Comparison of ENCODE assay signal across 1 cellular context in the genomic region with DNA sequence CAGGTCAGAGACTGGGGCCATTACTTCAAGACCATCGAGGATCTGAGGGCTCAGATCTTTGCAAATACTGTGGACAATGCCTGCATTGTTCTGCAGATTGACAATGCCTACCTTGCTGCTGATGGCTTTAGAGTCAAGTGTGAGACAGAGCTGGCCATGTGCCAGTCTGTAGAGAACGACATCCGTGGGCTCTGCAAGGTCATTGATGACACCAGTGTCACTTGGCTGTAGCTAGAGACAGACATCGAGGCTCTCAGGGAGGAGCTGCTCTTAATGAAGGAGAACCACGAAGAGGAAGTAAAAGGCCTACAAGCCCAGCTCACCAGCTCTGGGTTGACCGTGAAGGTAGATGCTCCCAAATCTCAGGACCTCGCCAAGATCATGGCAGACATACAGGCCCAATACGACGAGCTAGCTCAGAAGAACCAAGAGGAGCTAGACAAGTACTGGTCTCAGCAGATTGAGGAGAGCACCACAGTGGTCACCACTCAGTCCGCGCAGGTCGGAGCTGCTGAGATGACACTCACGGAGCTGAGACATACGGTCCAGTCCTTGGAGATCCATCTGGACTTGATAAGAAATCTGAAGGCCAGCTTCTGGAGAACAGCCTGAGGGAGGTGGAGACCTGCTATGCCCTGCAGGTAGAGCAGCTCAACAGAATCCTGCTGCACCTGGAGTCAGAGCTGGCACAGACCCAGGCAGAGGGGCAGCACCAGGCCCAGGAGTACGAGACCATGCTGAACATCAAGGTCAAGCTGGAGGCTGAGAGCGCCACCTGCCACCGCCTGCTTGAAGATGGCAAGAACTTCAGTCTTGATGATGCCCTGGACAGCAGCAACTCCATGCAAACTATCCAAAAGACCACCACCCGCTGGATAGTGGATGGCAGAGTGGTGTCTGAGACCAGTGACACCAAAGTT.
TF ChIP-seq lines count a peak whose summit lies in the region.

No MANE protein-coding gene starts in this region.

TF ChIP-seq in HepG2, 621 proteins besides CTCF, POLR2A, EP300 and RAD21:
- no peak for TF ChIP-seq ZNF142 (CRISPR knock-in tag; IDR thresholded peaks at IDR 0.05)
- no peak for TF ChIP-seq ZMAT5 (CRISPR knock-in tag; IDR thresholded peaks at IDR 0.05; ENCODE audit: borderline replicate concordance, low read depth)
- TF ChIP-seq CC2D1A (CRISPR knock-in tag; IDR thresholded peaks at IDR 0.05), result no peak
- 0 out of 2 replicates have a peak, but pooled peaks have one; percentile 31 for TF ChIP-seq ZNF776 (CRISPR knock-in tag; IDR thresholded peaks at IDR 0.05)
- TF ChIP-seq SOX13 (IDR thresholded peaks at IDR 0.05), result no peak
- 0 out of 4 replicates have a peak, but pooled peaks of 1 of the 2 experiments have one; percentile 37 for TF ChIP-seq SOX13 (CRISPR knock-in tag; conservative IDR thresholded peaks at IDR 0.05 in 1 of 2, IDR thresholded peaks at IDR 0.05 in 1 of 2)
- no peak for TF ChIP-seq FOXP1 (IDR thresholded peaks at IDR 0.05)
- no peak for TF ChIP-seq FOXP1 (CRISPR knock-in tag; IDR thresholded peaks at IDR 0.05)
- no peak for TF ChIP-seq ZBTB8A (CRISPR knock-in tag; IDR thresholded peaks at IDR 0.05; ENCODE audit: borderline replicate concordance, low read depth)
- TF ChIP-seq POGZ (CRISPR knock-in tag; IDR thresholded peaks at IDR 0.05), result peak; percentile 33; the same call in 1 of the 2 replicates
